1 cellular context compared by ENCODE assay signal in the genomic region with DNA sequence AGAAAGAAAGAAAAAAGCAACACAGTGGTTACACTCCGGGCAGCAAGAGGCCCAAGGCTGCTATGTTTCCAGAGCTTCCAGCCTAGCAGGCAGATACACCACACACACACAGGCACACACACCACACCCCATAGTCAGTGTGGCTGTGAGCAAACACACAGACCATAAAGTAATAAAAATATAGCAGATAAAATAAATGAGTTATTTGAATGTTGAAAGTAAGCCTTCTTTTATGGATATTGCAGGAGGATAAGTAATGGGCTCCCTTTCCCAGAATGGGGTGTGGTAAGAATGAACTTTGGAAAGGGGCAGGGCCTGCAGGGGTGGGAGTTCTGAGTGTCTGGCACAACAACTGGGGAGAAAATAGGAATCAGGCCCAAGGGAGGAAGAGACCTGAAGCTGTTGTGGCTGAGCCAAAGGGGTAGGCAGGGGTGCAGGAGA.
A peak's percentile ranks its signal among the peaks of the same experiment; 100 is the strongest.
TF ChIP-seq lines count a peak whose summit lies in the region.

No MANE protein-coding gene starts in this region.

TF ChIP-seq in HepG2, 621 proteins besides CTCF, POLR2A, EP300 and RAD21 (continued from another document and continues in another):
- TF ChIP-seq HMGXB3 (CRISPR knock-in tag; IDR thresholded peaks at IDR 0.05; ENCODE audit: borderline replicate concordance) (no peak), HOXA7 (CRISPR knock-in tag; IDR thresholded peaks at IDR 0.05) (no peak), ZNF383 (CRISPR knock-in tag; IDR thresholded peaks at IDR 0.05; ENCODE audit: borderline replicate concordance) (no peak), ZNF652 (CRISPR knock-in tag; IDR thresholded peaks at IDR 0.05; ENCODE audit: borderline replicate concordance, low read depth) (no peak), PHF8 (CRISPR knock-in tag; IDR thresholded peaks at IDR 0.05) (no peak), TBP (CRISPR knock-in tag; IDR thresholded peaks at IDR 0.05) (no peak), GMEB2 (CRISPR knock-in tag; IDR thresholded peaks at IDR 0.05; ENCODE audit: low read depth) (no peak), TAF1 (CRISPR knock-in tag; IDR thresholded peaks at IDR 0.05) (no peak), NCOA1 (CRISPR knock-in tag; IDR thresholded peaks at IDR 0.05) (no peak), ZFP82 (CRISPR knock-in tag; IDR thresholded peaks at IDR 0.05; ENCODE audit: borderline replicate concordance) (no peak), FOXK1 (CRISPR knock-in tag; IDR thresholded peaks at IDR 0.05; ENCODE audit: borderline replicate concordance, low read depth) (0 out of 2 replicates have a peak, but pooled peaks have one; percentile 29), ZSCAN12 (CRISPR knock-in tag; IDR thresholded peaks at IDR 0.05) (no peak), ETV5 (CRISPR knock-in tag; IDR thresholded peaks at IDR 0.05; ENCODE audit: borderline replicate concordance) (no peak), PREB (CRISPR knock-in tag; IDR thresholded peaks at IDR 0.05) (no peak), ZNF749 (CRISPR knock-in tag; IDR thresholded peaks at IDR 0.05; ENCODE audit: borderline replicate concordance) (no peak), ZNF605 (CRISPR knock-in tag; IDR thresholded peaks at IDR 0.05) (no peak), NCOA2 (CRISPR knock-in tag; IDR thresholded peaks at IDR 0.05) (peak; percentile 50; the same call in 1 of the 2 replicates), ZNF510 (CRISPR knock-in tag; IDR thresholded peaks at IDR 0.05; ENCODE audit: low read depth) (no peak), DRAP1 (CRISPR knock-in tag; IDR thresholded peaks at IDR 0.05) (peak; percentile 56; the same call in 1 of the 2 replicates), ZFP36L1 (CRISPR knock-in tag; IDR thresholded peaks at IDR 0.05) (0 out of 2 replicates have a peak, but pooled peaks have one; percentile 47), HNRNPUL1 (IDR thresholded peaks at IDR 0.05; ENCODE audit: low read depth, low read length) (no peak), ZNF580 (CRISPR knock-in tag; IDR thresholded peaks at IDR 0.05; ENCODE audit: borderline replicate concordance, low read depth) (no peak; the same call in 1 of the 2 replicates), ZNF792 (CRISPR knock-in tag; IDR thresholded peaks at IDR 0.05) (0 out of 2 replicates have a peak, but pooled peaks have one; percentile 35), BCL6 (CRISPR knock-in tag; IDR thresholded peaks at IDR 0.05) (no peak), BRCA1 (CRISPR knock-in tag; IDR thresholded peaks at IDR 0.05) (no peak), MEF2D (CRISPR knock-in tag; IDR thresholded peaks at IDR 0.05) (no peak), ZFX (CRISPR knock-in tag; IDR thresholded peaks at IDR 0.05; ENCODE audit: low read depth) (peak; percentile 60), KDM3A (CRISPR knock-in tag; IDR thresholded peaks at IDR 0.05; ENCODE audit: low read depth) (no peak), SPEN (CRISPR knock-in tag; IDR thresholded peaks at IDR 0.05; ENCODE audit: low read depth) (no peak; the same call in 1 of the 2 replicates), THAP8 (CRISPR knock-in tag; IDR thresholded peaks at IDR 0.05; ENCODE audit: borderline replicate concordance) (no peak), ZNF143 (CRISPR knock-in tag; IDR thresholded peaks at IDR 0.05) (no peak), ZNF614 (CRISPR knock-in tag; IDR thresholded peaks at IDR 0.05; ENCODE audit: borderline replicate concordance) (peak; percentile 35; the same call in 1 of the 2 replicates), ZMYM2 (CRISPR knock-in tag; IDR thresholded peaks at IDR 0.05) (no peak), ZNF234 (CRISPR knock-in tag; conservative IDR thresholded peaks at IDR 0.05) (no peak), ZNF564 (CRISPR knock-in tag; IDR thresholded peaks at IDR 0.05) (no peak), SP140L (CRISPR knock-in tag; IDR thresholded peaks at IDR 0.05; ENCODE audit: borderline replicate concordance) (no peak)
- TF ChIP-seq, protein P1, sequence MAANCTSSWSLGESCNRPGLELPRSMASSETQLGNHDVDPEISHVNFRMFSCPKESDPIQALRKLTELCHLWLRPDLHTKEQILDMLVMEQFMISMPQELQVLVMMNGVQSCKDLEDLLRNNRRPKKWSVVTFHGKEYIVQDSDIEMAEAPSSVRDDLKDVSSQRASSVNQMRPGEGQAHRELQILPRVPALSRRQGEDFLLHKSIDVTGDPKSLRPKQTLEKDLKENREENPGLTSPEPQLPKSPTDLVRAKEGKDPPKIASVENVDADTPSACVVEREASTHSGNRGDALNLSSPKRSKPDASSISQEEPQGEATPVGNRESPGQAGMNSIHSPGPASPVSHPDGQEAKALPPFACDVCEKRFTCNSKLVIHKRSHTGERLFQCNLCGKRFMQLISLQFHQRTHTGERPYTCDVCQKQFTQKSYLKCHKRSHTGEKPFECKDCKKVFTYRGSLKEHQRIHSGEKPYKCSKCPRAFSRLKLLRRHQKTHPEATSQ (CRISPR knock-in tag; IDR thresholded peaks at IDR 0.05; ENCODE audit: borderline replicate concordance), result no peak
- TF ChIP-seq, protein P2, sequence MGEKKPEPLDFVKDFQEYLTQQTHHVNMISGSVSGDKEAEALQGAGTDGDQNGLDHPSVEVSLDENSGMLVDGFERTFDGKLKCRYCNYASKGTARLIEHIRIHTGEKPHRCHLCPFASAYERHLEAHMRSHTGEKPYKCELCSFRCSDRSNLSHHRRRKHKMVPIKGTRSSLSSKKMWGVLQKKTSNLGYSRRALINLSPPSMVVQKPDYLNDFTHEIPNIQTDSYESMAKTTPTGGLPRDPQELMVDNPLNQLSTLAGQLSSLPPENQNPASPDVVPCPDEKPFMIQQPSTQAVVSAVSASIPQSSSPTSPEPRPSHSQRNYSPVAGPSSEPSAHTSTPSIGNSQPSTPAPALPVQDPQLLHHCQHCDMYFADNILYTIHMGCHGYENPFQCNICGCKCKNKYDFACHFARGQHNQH (CRISPR knock-in tag; IDR thresholded peaks at IDR 0.05), result peak; percentile 17; the same call in 1 of the 2 replicates
- TF ChIP-seq, protein P3, sequence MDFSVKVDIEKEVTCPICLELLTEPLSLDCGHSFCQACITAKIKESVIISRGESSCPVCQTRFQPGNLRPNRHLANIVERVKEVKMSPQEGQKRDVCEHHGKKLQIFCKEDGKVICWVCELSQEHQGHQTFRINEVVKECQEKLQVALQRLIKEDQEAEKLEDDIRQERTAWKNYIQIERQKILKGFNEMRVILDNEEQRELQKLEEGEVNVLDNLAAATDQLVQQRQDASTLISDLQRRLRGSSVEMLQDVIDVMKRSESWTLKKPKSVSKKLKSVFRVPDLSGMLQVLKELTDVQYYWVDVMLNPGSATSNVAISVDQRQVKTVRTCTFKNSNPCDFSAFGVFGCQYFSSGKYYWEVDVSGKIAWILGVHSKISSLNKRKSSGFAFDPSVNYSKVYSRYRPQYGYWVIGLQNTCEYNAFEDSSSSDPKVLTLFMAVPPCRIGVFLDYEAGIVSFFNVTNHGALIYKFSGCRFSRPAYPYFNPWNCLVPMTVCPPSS (IDR thresholded peaks at IDR 0.05), result no peak
- TF ChIP-seq, protein P4, sequence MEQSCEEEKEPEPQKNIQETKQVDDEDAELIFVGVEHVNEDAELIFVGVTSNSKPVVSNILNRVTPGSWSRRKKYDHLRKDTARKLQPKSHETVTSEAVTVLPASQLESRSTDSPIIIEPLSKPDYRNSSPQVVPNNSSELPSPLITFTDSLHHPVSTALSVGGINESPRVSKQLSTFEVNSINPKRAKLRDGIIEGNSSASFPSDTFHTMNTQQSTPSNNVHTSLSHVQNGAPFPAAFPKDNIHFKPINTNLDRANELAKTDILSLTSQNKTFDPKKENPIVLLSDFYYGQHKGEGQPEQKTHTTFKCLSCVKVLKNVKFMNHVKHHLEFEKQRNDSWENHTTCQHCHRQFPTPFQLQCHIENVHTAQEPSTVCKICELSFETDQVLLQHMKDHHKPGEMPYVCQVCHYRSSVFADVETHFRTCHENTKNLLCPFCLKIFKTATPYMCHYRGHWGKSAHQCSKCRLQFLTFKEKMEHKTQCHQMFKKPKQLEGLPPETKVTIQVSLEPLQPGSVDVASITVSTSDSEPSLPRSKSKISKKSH (CRISPR knock-in tag; IDR thresholded peaks at IDR 0.05; ENCODE audit: borderline replicate concordance), result no peak
- TF ChIP-seq, protein P5, sequence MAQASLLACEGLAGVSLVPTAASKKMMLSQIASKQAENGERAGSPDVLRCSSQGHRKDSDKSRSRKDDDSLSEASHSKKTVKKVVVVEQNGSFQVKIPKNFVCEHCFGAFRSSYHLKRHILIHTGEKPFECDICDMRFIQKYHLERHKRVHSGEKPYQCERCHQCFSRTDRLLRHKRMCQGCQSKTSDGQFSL (CRISPR knock-in tag; IDR thresholded peaks at IDR 0.05), result no peak
- TF ChIP-seq, protein P6, sequence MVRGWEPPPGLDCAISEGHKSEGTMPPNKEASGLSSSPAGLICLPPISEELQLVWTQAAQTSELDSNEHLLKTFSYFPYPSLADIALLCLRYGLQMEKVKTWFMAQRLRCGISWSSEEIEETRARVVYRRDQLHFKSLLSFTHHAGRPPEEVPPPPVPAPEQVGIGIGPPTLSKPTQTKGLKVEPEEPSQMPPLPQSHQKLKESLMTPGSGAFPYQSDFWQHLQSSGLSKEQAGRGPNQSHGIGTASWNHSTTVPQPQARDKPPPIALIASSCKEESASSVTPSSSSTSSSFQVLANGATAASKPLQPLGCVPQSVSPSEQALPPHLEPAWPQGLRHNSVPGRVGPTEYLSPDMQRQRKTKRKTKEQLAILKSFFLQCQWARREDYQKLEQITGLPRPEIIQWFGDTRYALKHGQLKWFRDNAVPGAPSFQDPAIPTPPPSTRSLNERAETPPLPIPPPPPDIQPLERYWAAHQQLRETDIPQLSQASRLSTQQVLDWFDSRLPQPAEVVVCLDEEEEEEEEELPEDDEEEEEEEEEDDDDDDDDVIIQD (CRISPR knock-in tag; IDR thresholded peaks at IDR 0.05; ENCODE audit: low read depth), result no peak
